1 cellular context compared by ENCODE assay signal in genomic region chr3:112990672-112991602, GRCh38.
TF ChIP-seq lines count a peak whose summit lies in the region.

Gene GTPBP8 (plus strand): TSS chr3:112990984. CDS start chr3:112991000, 16 bp downstream.

TF ChIP-seq in HepG2, 621 proteins besides CTCF, POLR2A, EP300 and RAD21 (continued from another document and continues in another):
- TF ChIP-seq ATF1 (CRISPR knock-in tag; IDR thresholded peaks at IDR 0.05) (peak; percentile 81), HNRNPK (IDR thresholded peaks at IDR 0.05; ENCODE audit: low read depth, low read length, poor library complexity, severe bottlenecking) (no peak), ZFP62 (CRISPR knock-in tag; IDR thresholded peaks at IDR 0.05) (0 out of 2 replicates have a peak, but pooled peaks have one; percentile 20), ZNF703 (CRISPR knock-in tag; IDR thresholded peaks at IDR 0.05; ENCODE audit: borderline replicate concordance) (peak; percentile 69; the same call in 1 of the 2 replicates), NFIC (IDR thresholded peaks at IDR 0.05; ENCODE audit: low read length) (peak; percentile 57; the same call in 1 of the 2 replicates), ZBTB4 (CRISPR knock-in tag; IDR thresholded peaks at IDR 0.05; ENCODE audit: borderline replicate concordance) (peak; percentile 63; the same call in 1 of the 2 replicates), PHF8 (CRISPR knock-in tag; IDR thresholded peaks at IDR 0.05) (peak; percentile 98), ZXDC (CRISPR knock-in tag; IDR thresholded peaks at IDR 0.05) (no peak), ZFP36L2 (CRISPR knock-in tag; IDR thresholded peaks at IDR 0.05) (peak; percentile 33; the same call in 1 of the 2 replicates), REST (IDR thresholded peaks at IDR 0.05; ENCODE audit: borderline replicate concordance in 1 of 2, low read depth in 1 of 2, low read length in 2 of 2) (peak in 1 of 2 experiments; percentile 60; a peak in 2 of 4 replicates), AGO1 (IDR thresholded peaks at IDR 0.05; ENCODE audit: low read depth, low read length, poor library complexity, severe bottlenecking) (peak; percentile 18), FIP1L1 (IDR thresholded peaks at IDR 0.05; ENCODE audit: borderline replicate concordance, insufficient read depth, low read depth, low read length) (0 out of 2 replicates have a peak, but pooled peaks have one; percentile 70), ADNP (CRISPR knock-in tag; IDR thresholded peaks at IDR 0.05) (no peak), GATAD2A (CRISPR knock-in tag; IDR thresholded peaks at IDR 0.05) (peak; percentile 58; the same call in 1 of the 2 replicates), SP140L (CRISPR knock-in tag; IDR thresholded peaks at IDR 0.05; ENCODE audit: borderline replicate concordance) (no peak), ZFP90 (CRISPR knock-in tag; IDR thresholded peaks at IDR 0.05; ENCODE audit: borderline replicate concordance) (peak; percentile 88; the same call in 1 of the 2 replicates), PLRG1 (conservative IDR thresholded peaks at IDR 0.05) (no peak), ZNF878 (CRISPR knock-in tag; IDR thresholded peaks at IDR 0.05) (peak; percentile 82; the same call in 1 of the 2 replicates), PBX3 (CRISPR knock-in tag; IDR thresholded peaks at IDR 0.05; ENCODE audit: borderline replicate concordance) (no peak), ZNF580 (CRISPR knock-in tag; IDR thresholded peaks at IDR 0.05; ENCODE audit: borderline replicate concordance, low read depth) (peak; percentile 90; the same call in 1 of the 2 replicates), PITX1 (CRISPR knock-in tag; IDR thresholded peaks at IDR 0.05) (peak; percentile 29; the same call in 1 of the 2 replicates), ARHGAP35 (CRISPR knock-in tag; IDR thresholded peaks at IDR 0.05; ENCODE audit: borderline replicate concordance) (peak; percentile 78; the same call in 1 of the 2 replicates), THAP7 (CRISPR knock-in tag; IDR thresholded peaks at IDR 0.05) (peak; percentile 90), ARID5B (CRISPR knock-in tag; IDR thresholded peaks at IDR 0.05) (peak; percentile 71), KLF12 (CRISPR knock-in tag; IDR thresholded peaks at IDR 0.05; ENCODE audit: borderline replicate concordance) (peak; percentile 91), MED13 (CRISPR knock-in tag; IDR thresholded peaks at IDR 0.05) (peak; percentile 87), MED1 (CRISPR knock-in tag; IDR thresholded peaks at IDR 0.05) (peak; percentile 79), GMEB1 (CRISPR knock-in tag; IDR thresholded peaks at IDR 0.05; ENCODE audit: borderline replicate concordance) (peak; percentile 90; the same call in 1 of the 2 replicates), HOMEZ (CRISPR knock-in tag; IDR thresholded peaks at IDR 0.05; ENCODE audit: low read depth) (peak; percentile 48; the same call in 1 of the 2 replicates), EHMT2 (IDR thresholded peaks at IDR 0.05; ENCODE audit: borderline replicate concordance, low read depth, low read length) (no peak), MTA3 (CRISPR knock-in tag; IDR thresholded peaks at IDR 0.05) (no peak), ATF4 (CRISPR knock-in tag; IDR thresholded peaks at IDR 0.05) (peak in 1 of 2 experiments; percentile 20; a peak in 1 of 4 replicates), ZFP1 (CRISPR knock-in tag; IDR thresholded peaks at IDR 0.05) (peak; percentile 60; the same call in 1 of the 2 replicates), GTF3A (CRISPR knock-in tag; conservative IDR thresholded peaks at IDR 0.05) (peak; percentile 51; the same call in 1 of the 2 replicates), AGO2 (optimal IDR thresholded peaks at IDR 0.05; ENCODE audit: low read depth, low read length) (peak; percentile 57), MXD4 (CRISPR knock-in tag; IDR thresholded peaks at IDR 0.05) (no peak), TOE1 (CRISPR knock-in tag; IDR thresholded peaks at IDR 0.05) (0 out of 2 replicates have a peak, but pooled peaks have one; percentile 50)
